ENCODE assay signal across 13 cellular contexts in genomic region chr6:26441977-26442376, GRCh38. TPM values are rescaled to one million over a fixed set of nuclear protein-coding genes. Genes with fewer than 3 reads are reported as not detected.
A peak's percentile ranks its signal among the peaks of the same experiment; 100 is the strongest.
DNase-seq lines count a peak whose midpoint lies in the region; ATAC-seq and TF ChIP-seq lines count a peak whose summit lies in the region.
"Had no signal": no experiment of that assay in that cellular context is flagged by ENCODE, and none has a peak within 500 bp of the region (broad histone marks: within the 10 kb centered on the region; RNA-seq: fewer than 3 reads in every experiment).

No MANE protein-coding gene starts in this region.

- H3K9me3 ChIP-seq in subcutaneous abdominal adipose tissue (ENCODE audit: control insufficient read depth in 5 of 5, low read length in 5 of 5): no peaks in the 10 kb centered on the region
- H3K9me3 ChIP-seq: HAP-1 had no signal

- H3K27ac Mint-ChIP-seq in activated naive CD4-positive, alpha-beta T cell treated with anti-CD3 and anti-CD28 coated beads for 36 hours: peak overlapping the region; percentile 67
- H3K27ac Mint-ChIP-seq in WTC11 (no peak overlapping the region), immature natural killer cell (peak overlapping the region; percentile 81 to 99 (median 98))

- peaks cover 58% of the 10 kb centered on the region for H3K4me1 Mint-ChIP-seq in activated naive CD4-positive, alpha-beta T cell treated with anti-CD3 and anti-CD28 coated beads for 36 hours (ENCODE audit: low read depth)
- no peaks in the 10 kb centered on the region for H3K4me1 Mint-ChIP-seq in WTC11
- peaks cover 71 to 75% of the 10 kb centered on the region in 2 donors for H3K4me1 Mint-ChIP-seq in immature natural killer cell

- peak; percentile 60; the same call in 1 of the 2 replicates for ATAC-seq in WTC11

- no peak overlapping the region for H3K27ac ChIP-seq in subcutaneous abdominal adipose tissue (ENCODE audit: low read depth, low read length)
- H3K27ac ChIP-seq: brain microvascular endothelial cell had no signal

- no peaks in the 10 kb centered on the region for H3K27me3 Mint-ChIP-seq in activated naive CD4-positive, alpha-beta T cell treated with anti-CD3 and anti-CD28 coated beads for 36 hours (ENCODE audit: low read depth)
- H3K27me3 Mint-ChIP-seq in WTC11 (ENCODE audit: low read depth) (peaks cover 4% of the 10 kb centered on the region; the same call in 1 of the 2 replicates), immature natural killer cell (ENCODE audit: low read depth in 3 of 3) (peaks cover 9% of the 10 kb centered on the region in 3 donors)

- H3K9ac ChIP-seq in subcutaneous abdominal adipose tissue (ENCODE audit: low read length in 5 of 5): peak overlapping the region in 2 of 5 donors; percentile 35 to 82

- POLR2A ChIA-PET in WTC11 (lab: Charles Lee): no interaction called here

- H3K4me3 ChIP-seq in subcutaneous abdominal adipose tissue (ENCODE audit: low read depth in 1 of 5, low read length in 5 of 5): peak overlapping the region in 4 of 5 donors; percentile 35 to 89 (median 84)
- H3K4me3 ChIP-seq: HAP-1 had no signal

- H3K4me1 ChIP-seq in subcutaneous abdominal adipose tissue (ENCODE audit: control insufficient read depth in 5 of 5, insufficient read depth in 5 of 5, low read length in 5 of 5): peaks cover 2 to 44% (median 24%) of the 10 kb centered on the region in 5 donors

- peak overlapping the region; percentile 70 for H3K4me3 Mint-ChIP-seq in activated naive CD4-positive, alpha-beta T cell treated with anti-CD3 and anti-CD28 coated beads for 36 hours
- H3K4me3 Mint-ChIP-seq in WTC11 (no peak overlapping the region), immature natural killer cell (peak overlapping the region; percentile 97 to 100 (median 99))

- no peaks in the 10 kb centered on the region for H3K27me3 ChIP-seq in subcutaneous abdominal adipose tissue (ENCODE audit: control insufficient read depth in 5 of 5, insufficient read depth in 4 of 5, low read length in 5 of 5)
- H3K27me3 ChIP-seq: brain microvascular endothelial cell had no signal

- no peak for DNase-seq in activated naive CD4-positive, alpha-beta T cell treated with anti-CD3 and anti-CD28 coated beads for 36 hours
- no peak for DNase-seq in activated naive CD4-positive, alpha-beta T cell treated with Interleukin-2 at 50 U/mL for 16 hours
- DNase-seq in WTC11 (ENCODE audit: low spot score): no peak
- DNase-seq in immature natural killer cell: peak in 1 of 3 donors; percentile 9
- DNase-seq in DMS79 (lab: John Stamatoyannopoulos, UW): no peak
- DNase-seq in NCI-H2107 treated with DMSO at 0.1 percent for 48 hours (lab: John Stamatoyannopoulos, UW; ENCODE audit: unreplicated experiment): no peak
- no peak for DNase-seq in NCI-H1694 treated with DMSO at 0.1 percent for 48 hours (lab: John Stamatoyannopoulos, UW)
- DNase-seq: brain microvascular endothelial cell, Kasumi-1, NCI-H446, SIG-M5 had no signal

- peaks cover 3 to 13% (median 10%) of the 10 kb centered on the region in 5 donors for H3K36me3 ChIP-seq in subcutaneous abdominal adipose tissue (ENCODE audit: control insufficient read depth in 5 of 5, insufficient read depth in 5 of 5, low read length in 5 of 5)
- H3K36me3 ChIP-seq: HAP-1 had no signal

- TF ChIP-seq CTCF in WTC11 (IDR thresholded peaks at IDR 0.05): no peak

- H3K9me3 Mint-ChIP-seq in activated naive CD4-positive, alpha-beta T cell treated with anti-CD3 and anti-CD28 coated beads for 36 hours: no peaks in the 10 kb centered on the region
- H3K9me3 Mint-ChIP-seq in WTC11 (no peaks in the 10 kb centered on the region), immature natural killer cell (no peaks in the 10 kb centered on the region)

- CTCF ChIA-PET in activated naive CD4-positive, alpha-beta T cell treated with anti-CD3 and anti-CD28 coated beads for 36 hours (lab: Charles Lee): interaction anchor here (0.5 kb wide), 1 partner anchor 151 kb away, joined by 3 read pairs; no protein-coding TSS in a partner anchor
- CTCF ChIA-PET in WTC11 (lab: Charles Lee): no interaction called here

- H3K36me3 Mint-ChIP-seq in activated naive CD4-positive, alpha-beta T cell treated with anti-CD3 and anti-CD28 coated beads for 36 hours (ENCODE audit: low read depth): peaks cover 31% of the 10 kb centered on the region
- H3K36me3 Mint-ChIP-seq in WTC11 (no peaks in the 10 kb centered on the region), immature natural killer cell (peaks cover 20 to 29% (median 24%) of the 10 kb centered on the region in 3 donors)

- intact Hi-C loops in activated naive CD4-positive, alpha-beta T cell treated with anti-CD3 and anti-CD28 coated beads for 36 hours (cut with micrococcal nuclease): loop anchor here (5.0 kb wide), 2 partner anchors 40 to 80 kb away; partner anchors contain the start of gene BTN3A1

TF ChIP-seq in WTC11, 78 proteins besides CTCF, POLR2A, EP300 and RAD21 (continues in another document):
- TF ChIP-seq HMGA2 (CRISPR knock-in tag; IDR thresholded peaks at IDR 0.05) (no peak), TP53 (CRISPR knock-in tag; IDR thresholded peaks at IDR 0.05) (no peak), FOXK1 (CRISPR knock-in tag; IDR thresholded peaks at IDR 0.05) (no peak), GTF2I (CRISPR knock-in tag; conservative IDR thresholded peaks at IDR 0.05) (no peak), ZNF219 (CRISPR knock-in tag; IDR thresholded peaks at IDR 0.05; ENCODE audit: borderline replicate concordance) (no peak), AR (CRISPR knock-in tag; IDR thresholded peaks at IDR 0.05) (no peak), PRDM15 (CRISPR knock-in tag; IDR thresholded peaks at IDR 0.05) (no peak)

RNA-seq across cellular contexts. Expression of gene BTN3A3, which starts 1.7 kb away (rescaled TPM):
- 10 to 100 TPM; 40.4 to 40.8 TPM for total RNA-seq in activated naive CD4-positive, alpha-beta T cell treated with anti-CD3 and anti-CD28 coated beads for 36 hours
- total RNA-seq in WTC11 (2021): 4.3 to 4.5 TPM (median 4.5 TPM) in 3 replicates
- polyA plus RNA-seq in immature natural killer cell: 100 to 1,000 TPM in 2 of 3 donors, 10 to 100 TPM in 1; 49.5 to 113 (median 100) TPM

RNA-seq across cellular contexts. Expression of gene BTN2A1, which starts 15.8 kb away (rescaled TPM):
- 10 to 100 TPM; 16.0 TPM for total RNA-seq in activated naive CD4-positive, alpha-beta T cell treated with anti-CD3 and anti-CD28 coated beads for 36 hours
- total RNA-seq in WTC11 (2021): 9.3 to 9.9 TPM (median 9.5 TPM) in 3 replicates
- polyA plus RNA-seq in immature natural killer cell: 10 to 100 TPM in 2 of 3 donors, 1 to 10 TPM in 1; 7.2 to 23.4 (median 16.7) TPM

RNA-seq across cellular contexts. Expression of gene BTN3A1, which starts 39.9 kb away (rescaled TPM):
- total RNA-seq in activated naive CD4-positive, alpha-beta T cell treated with anti-CD3 and anti-CD28 coated beads for 36 hours: 10 to 100 TPM; 37.6 to 40.0 TPM
- 4.5 to 7.3 TPM (median 7.2 TPM) in 3 replicates for total RNA-seq in WTC11 (2021)
- polyA plus RNA-seq in immature natural killer cell: 100 to 1,000 TPM in 1 of 3 donors, 10 to 100 TPM in 2; 57.3 to 117 (median 98.5) TPM

RNA-seq across cellular contexts. Expression of gene BTN1A1, which starts 58.1 kb away (rescaled TPM):
- total RNA-seq in activated naive CD4-positive, alpha-beta T cell treated with anti-CD3 and anti-CD28 coated beads for 36 hours: under 1 TPM; 0.07 to 0.10 TPM
- total RNA-seq in WTC11 (2021): 0.14 to 0.15 TPM in 2 of 3 replicates, not detected in the other
- not detected for polyA plus RNA-seq in immature natural killer cell

RNA-seq across cellular contexts. Expression of gene BTN2A2, which starts 59.1 kb away (rescaled TPM):
- total RNA-seq in activated naive CD4-positive, alpha-beta T cell treated with anti-CD3 and anti-CD28 coated beads for 36 hours: 10 to 100 TPM; 18.3 to 18.7 TPM
- 15.6 to 18.0 TPM (median 16.2 TPM) in 3 replicates for total RNA-seq in WTC11 (2021)
- polyA plus RNA-seq in immature natural killer cell: 10 to 100 TPM in 1 of 3 donors, 1 to 10 TPM in 2; 6.6 to 13.5 (median 7.5) TPM
